In the genomic region with DNA sequence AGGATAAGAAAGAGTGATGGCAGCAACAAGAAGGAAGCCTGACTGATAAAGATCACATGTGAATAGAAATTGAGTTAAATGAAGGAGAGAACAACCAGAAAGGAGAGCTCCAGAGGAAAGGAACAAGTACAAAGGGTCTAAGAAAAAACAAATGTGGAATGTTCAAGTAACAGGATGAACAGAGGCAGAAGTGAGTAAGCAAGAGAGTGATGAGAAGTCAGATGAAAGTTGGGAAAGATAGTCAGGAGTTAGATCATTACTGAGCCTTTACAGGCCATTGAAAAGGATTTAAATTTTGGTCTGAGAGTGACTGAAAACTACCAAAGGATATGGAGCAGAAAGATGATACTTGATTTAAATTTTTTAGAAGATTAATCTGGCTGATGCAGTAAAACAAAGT, we compare ENCODE assay signal across 1 cellular context.
TF ChIP-seq lines count a peak whose summit lies in the region.

No MANE protein-coding gene starts in this region.

TF ChIP-seq in HepG2, 621 proteins besides CTCF, POLR2A, EP300 and RAD21:
- TF ChIP-seq, protein P1, sequence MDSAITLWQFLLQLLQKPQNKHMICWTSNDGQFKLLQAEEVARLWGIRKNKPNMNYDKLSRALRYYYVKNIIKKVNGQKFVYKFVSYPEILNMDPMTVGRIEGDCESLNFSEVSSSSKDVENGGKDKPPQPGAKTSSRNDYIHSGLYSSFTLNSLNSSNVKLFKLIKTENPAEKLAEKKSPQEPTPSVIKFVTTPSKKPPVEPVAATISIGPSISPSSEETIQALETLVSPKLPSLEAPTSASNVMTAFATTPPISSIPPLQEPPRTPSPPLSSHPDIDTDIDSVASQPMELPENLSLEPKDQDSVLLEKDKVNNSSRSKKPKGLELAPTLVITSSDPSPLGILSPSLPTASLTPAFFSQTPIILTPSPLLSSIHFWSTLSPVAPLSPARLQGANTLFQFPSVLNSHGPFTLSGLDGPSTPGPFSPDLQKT (CRISPR knock-in tag; IDR thresholded peaks at IDR 0.05; ENCODE audit: borderline replicate concordance) = no peak
- TF ChIP-seq, protein P2, sequence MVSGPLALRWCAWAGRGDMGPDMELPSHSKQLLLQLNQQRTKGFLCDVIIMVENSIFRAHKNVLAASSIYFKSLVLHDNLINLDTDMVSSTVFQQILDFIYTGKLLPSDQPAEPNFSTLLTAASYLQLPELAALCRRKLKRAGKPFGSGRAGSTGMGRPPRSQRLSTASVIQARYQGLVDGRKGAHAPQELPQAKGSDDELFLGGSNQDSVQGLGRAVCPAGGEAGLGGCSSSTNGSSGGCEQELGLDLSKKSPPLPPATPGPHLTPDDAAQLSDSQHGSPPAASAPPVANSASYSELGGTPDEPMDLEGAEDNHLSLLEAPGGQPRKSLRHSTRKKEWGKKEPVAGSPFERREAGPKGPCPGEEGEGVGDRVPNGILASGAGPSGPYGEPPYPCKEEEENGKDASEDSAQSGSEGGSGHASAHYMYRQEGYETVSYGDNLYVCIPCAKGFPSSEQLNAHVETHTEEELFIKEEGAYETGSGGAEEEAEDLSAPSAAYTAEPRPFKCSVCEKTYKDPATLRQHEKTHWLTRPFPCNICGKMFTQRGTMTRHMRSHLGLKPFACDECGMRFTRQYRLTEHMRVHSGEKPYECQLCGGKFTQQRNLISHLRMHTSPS (CRISPR knock-in tag; IDR thresholded peaks at IDR 0.05; ENCODE audit: low read depth) = no peak
- TF ChIP-seq CREM (IDR thresholded peaks at IDR 0.05) (no peak), CREM (CRISPR knock-in tag; IDR thresholded peaks at IDR 0.05) (no peak)
